ENCODE assay signal across 2 cellular contexts in genomic region chr2:233486357-233486756, GRCh38.
TF ChIP-seq lines count a peak whose summit lies in the region.

No MANE protein-coding gene starts in this region.

TF ChIP-seq in SK-N-SH, 30 proteins besides CTCF, POLR2A, EP300 and RAD21 (continued from another document):
- TF ChIP-seq FOSL2 (IDR thresholded peaks at IDR 0.05; ENCODE audit: borderline replicate concordance, low read depth) (no peak), POLR2AphosphoS5 (IDR thresholded peaks at IDR 0.05; ENCODE audit: low read depth, low read length) (no peak), TEAD4 (IDR thresholded peaks at IDR 0.05; ENCODE audit: borderline replicate concordance, insufficient read depth) (no peak)

TF ChIP-seq in SK-N-SH treated with all-trans-retinoic acid at 6 μM for 48 hours, 23 proteins besides CTCF, POLR2A, EP300 and RAD21 (continued from another document):
- TF ChIP-seq OSR1 (CRISPR knock-in tag; IDR thresholded peaks at IDR 0.05) (no peak), ESRRG (CRISPR knock-in tag; IDR thresholded peaks at IDR 0.05) (no peak), CREB5 (CRISPR knock-in tag; IDR thresholded peaks at IDR 0.05; ENCODE audit: low read depth) (no peak), TOX (CRISPR knock-in tag; IDR thresholded peaks at IDR 0.05; ENCODE audit: borderline replicate concordance) (no peak), GLIS3 (CRISPR knock-in tag; IDR thresholded peaks at IDR 0.05) (no peak), RARB (CRISPR knock-in tag; IDR thresholded peaks at IDR 0.05) (no peak)
TF ChIP-seq in SK-N-SH treated with all-trans-retinoic acid at 6 μM for 48 hours: peak in this region for 0.
